10 cellular contexts compared by ENCODE assay signal in genomic region chr15:65347756-65348155, GRCh38. TPM values are rescaled to one million over a fixed set of nuclear protein-coding genes. Genes with fewer than 3 reads are reported as not detected.
"Had no signal": no experiment of that assay in that cellular context is flagged by ENCODE, and none has a peak within 500 bp of the region (broad histone marks: within the 10 kb centered on the region; RNA-seq: fewer than 3 reads in every experiment).

No MANE protein-coding gene starts in this region.

RNA-seq across cellular contexts. Expression of gene IGDCC3, which starts 30.0 kb away (rescaled TPM):
- total RNA-seq: OCI-LY7, PC-3, Peyer's patch, RPMI7951, SJSA1 had no signal

RNA-seq across cellular contexts. Expression of gene RNU5B-1, which starts 43.3 kb away (rescaled TPM):
- total RNA-seq: OCI-LY7, PC-3, PC-9, Peyer's patch, RPMI7951, SJCRH30, SJSA1, SK-MEL-5 had no signal
- polyA plus RNA-seq: SK-N-SH had no signal

RNA-seq across cellular contexts. Expression of gene RNU5A-1, which starts 51.9 kb away (rescaled TPM):
- total RNA-seq: OCI-LY7, PC-3, PC-9, Peyer's patch, Right ventricle myocardium superior, RPMI7951, SJCRH30, SJSA1, SK-MEL-5 had no signal
- polyA plus RNA-seq: SK-N-SH had no signal
